In the genomic region with DNA sequence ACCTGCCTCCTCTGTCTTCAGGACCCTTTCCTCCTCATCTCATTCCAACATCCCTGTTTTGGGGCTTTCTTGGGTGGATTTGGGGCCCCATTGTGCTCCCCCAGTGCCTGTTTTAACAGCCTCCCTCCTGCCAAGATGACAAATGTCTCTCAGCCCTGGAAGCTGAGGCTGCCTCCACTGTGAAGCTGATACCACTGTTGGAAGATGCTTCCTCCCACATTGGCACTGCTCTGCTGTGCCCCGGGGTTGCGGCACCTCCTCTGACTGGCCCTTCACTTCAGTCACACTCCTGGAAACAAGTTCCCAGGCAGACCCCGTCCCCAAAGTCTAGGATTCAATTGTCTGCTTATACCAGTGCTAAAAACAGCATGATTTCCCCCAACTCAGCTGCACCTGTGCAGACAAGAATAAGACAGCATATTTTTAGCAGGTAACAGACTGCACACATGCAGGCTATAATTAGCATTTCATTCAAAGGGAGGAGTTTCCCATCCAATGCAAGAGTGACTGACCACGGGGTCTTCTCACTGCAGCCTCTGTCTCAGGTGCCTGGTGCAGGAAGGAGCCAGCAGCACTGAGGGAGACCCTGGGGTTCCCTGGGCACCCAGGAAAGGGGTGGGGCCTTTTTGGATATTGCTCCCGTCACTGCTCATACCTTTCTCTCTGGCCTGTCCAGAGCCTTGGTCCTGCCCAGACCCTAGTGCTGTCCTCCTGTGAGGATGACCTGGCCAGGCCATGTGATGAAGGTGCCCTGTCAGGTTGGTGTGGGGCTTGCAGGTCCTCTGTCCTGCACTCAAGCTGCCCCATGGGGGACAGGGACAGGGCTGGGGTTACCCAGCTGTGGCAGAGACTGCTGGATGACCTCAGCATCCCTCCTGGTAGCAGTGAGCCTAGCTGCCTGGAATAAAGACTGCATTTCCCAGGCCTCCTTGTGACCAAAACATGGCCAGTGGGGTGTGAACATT, we compare ENCODE assay signal across 15 cellular contexts. TPM values are rescaled to one million over a fixed set of nuclear protein-coding genes. Genes with fewer than 3 reads are reported as not detected.
DNase-seq lines count a peak whose midpoint lies in the region; TF ChIP-seq lines count a peak whose summit lies in the region.
"Had no signal": no experiment of that assay in that cellular context is flagged by ENCODE, and none has a peak within 500 bp of the region (broad histone marks: within the 10 kb centered on the region; RNA-seq: fewer than 3 reads in every experiment).

No MANE protein-coding gene starts in this region.

- peak overlapping the region; percentile 81 for H3K4ac ChIP-seq in neuronal stem cell (ENCODE audit: low read length)

- H3K4me1 ChIP-seq in neuronal stem cell (ENCODE audit: control insufficient read depth in 2 of 2, insufficient read depth in 1 of 2, low read depth in 1 of 2, low read length in 2 of 2): peaks cover 0 to 6% of the 10 kb centered on the region in 2 donors
- no peaks in the 10 kb centered on the region for H3K4me1 ChIP-seq in SJCRH30

- H2AFZ ChIP-seq in neuronal stem cell (ENCODE audit: low read length): no peak overlapping the region

- H3K23ac ChIP-seq in neuronal stem cell (ENCODE audit: low read depth, low read length, poor library complexity): peak overlapping the region; percentile 18

- H3K9me3 Mint-ChIP-seq in brain: peaks cover 15 to 27% (median 22%) of the 10 kb centered on the region in 5 experiments
- H3K9me3 Mint-ChIP-seq in T-helper 2 cell treated with Interferon-gamma antibody and Interleukin-4, amounts not matched to agents 5 μg/mL and 100 μg/mL, for 36 hours: no peaks in the 10 kb centered on the region

- no peaks in the 10 kb centered on the region for H3K36me3 Mint-ChIP-seq in brain
- no peaks in the 10 kb centered on the region for H3K36me3 Mint-ChIP-seq in T-helper 2 cell treated with Interferon-gamma antibody and Interleukin-4, amounts not matched to agents 5 μg/mL and 100 μg/mL, for 36 hours (ENCODE audit: low read depth)
- H3K36me3 Mint-ChIP-seq: CD14-positive monocyte had no signal

- TF ChIP-seq CTCF in brain (conservative IDR thresholded peaks at IDR 0.05): no peak

- H4K8ac ChIP-seq in neuronal stem cell (ENCODE audit: low read depth, low read length): peak overlapping the region; percentile 83

- H3K27me3 Mint-ChIP-seq in brain: peaks cover 19% of the 10 kb centered on the region
- H3K27me3 Mint-ChIP-seq in T-helper 2 cell treated with Interferon-gamma antibody and Interleukin-4, amounts not matched to agents 5 μg/mL and 100 μg/mL, for 36 hours (ENCODE audit: low read depth): peaks cover 9% of the 10 kb centered on the region

- peak overlapping the region; percentile 48 for H2AK5ac ChIP-seq in neuronal stem cell (ENCODE audit: low read depth, low read length)

- no peak overlapping the region for H3K4me3 Mint-ChIP-seq in brain
- H3K4me3 Mint-ChIP-seq in T-helper 2 cell treated with Interferon-gamma antibody and Interleukin-4, amounts not matched to agents 5 μg/mL and 100 μg/mL, for 36 hours: no peak overlapping the region
- H3K4me3 Mint-ChIP-seq: CD14-positive monocyte, H9 had no signal

- H3K36me3 ChIP-seq in neuronal stem cell (replicated peaks in 1 of 2; ENCODE audit: control insufficient read depth in 2 of 2, insufficient read depth in 2 of 2, low read length in 2 of 2): no peaks in the 10 kb centered on the region
- H3K36me3 ChIP-seq in SJCRH30: no peaks in the 10 kb centered on the region

- H2BK15ac ChIP-seq in neuronal stem cell (ENCODE audit: low read length): no peak overlapping the region

- no CpG with 5 or more reads among the region's 5 CpGs for WGBS in neuronal stem cell (ENCODE audit: extremely low coverage in 2 of 2, insufficient read length in 2 of 2, insufficient replicate concordance in 1 of 2), 2 donors

- no peak overlapping the region for H4K91ac ChIP-seq in neuronal stem cell (ENCODE audit: low read depth, low read length, poor library complexity)

- no peaks in the 10 kb centered on the region for H3K79me1 ChIP-seq in neuronal stem cell (ENCODE audit: low read depth, low read length)

- no peak overlapping the region for H3K27ac ChIP-seq in neuronal stem cell (replicated peaks; ENCODE audit: low read length)
- H3K27ac ChIP-seq in SJCRH30: no peak overlapping the region

- no peak overlapping the region for H3K4me2 ChIP-seq in neuronal stem cell (ENCODE audit: insufficient read depth, low read length, poor library complexity, severe bottlenecking)

- H3K14ac ChIP-seq in neuronal stem cell (ENCODE audit: low read length): peak overlapping the region; percentile 73

- peaks cover 22% of the 10 kb centered on the region for H3K4me1 Mint-ChIP-seq in brain
- H3K4me1 Mint-ChIP-seq in T-helper 2 cell treated with Interferon-gamma antibody and Interleukin-4, amounts not matched to agents 5 μg/mL and 100 μg/mL, for 36 hours (ENCODE audit: low read depth): no peaks in the 10 kb centered on the region
- H3K4me1 Mint-ChIP-seq: CD14-positive monocyte had no signal

- H3K9me3 ChIP-seq in neuronal stem cell (replicated peaks in 1 of 2; ENCODE audit: control insufficient read depth in 2 of 2, insufficient read depth in 1 of 2, low read depth in 1 of 2, low read length in 2 of 2): peaks cover 0 to 3% of the 10 kb centered on the region in 2 donors
- peaks cover 8% of the 10 kb centered on the region; the same call in 1 of the 2 replicates for H3K9me3 ChIP-seq in SJCRH30 (replicated peaks)

- no peak overlapping the region for H3K9ac ChIP-seq in neuronal stem cell (ENCODE audit: low read depth, low read length, poor library complexity)

- no peak overlapping the region for H2BK5ac ChIP-seq in neuronal stem cell (ENCODE audit: low read length)

- H2BK12ac ChIP-seq in neuronal stem cell (ENCODE audit: low read length): no peak overlapping the region

- no peak overlapping the region for H2BK120ac ChIP-seq in neuronal stem cell (ENCODE audit: low read depth, low read length)

- H3K4me3 ChIP-seq in neuronal stem cell (ENCODE audit: low read length in 2 of 2) (no peak overlapping the region), SJCRH30 (no peak overlapping the region)

- peak overlapping the region in 3 of 5 experiments; percentile 45 to 68 (median 66) for H3K27ac Mint-ChIP-seq in brain
- H3K27ac Mint-ChIP-seq in T-helper 2 cell treated with Interferon-gamma antibody and Interleukin-4, amounts not matched to agents 5 μg/mL and 100 μg/mL, for 36 hours: no peak overlapping the region
- H3K27ac Mint-ChIP-seq: H9 had no signal

- peaks cover 0 to 24% (median 0%) of the 10 kb centered on the region in 3 experiments for H3K27me3 ChIP-seq in neuronal stem cell (ENCODE audit: control insufficient read depth in 3 of 3, insufficient read depth in 3 of 3, low read depth in 1 of 3, low read length in 3 of 3)
- H3K27me3 ChIP-seq in SJCRH30: peaks cover 9% of the 10 kb centered on the region; the same call in 1 of the 2 replicates

- H3K18ac ChIP-seq in neuronal stem cell (ENCODE audit: low read length): peak overlapping the region; percentile 75

- DNase-seq in NCI-H2227 (lab: John Stamatoyannopoulos, UW; ENCODE audit: unreplicated experiment) (peak; percentile 7), NCI-H2227 treated with DMSO at 0.1 percent for 48 hours (lab: John Stamatoyannopoulos, UW) (no peak), NCI-H69 (lab: John Stamatoyannopoulos, UW) (peak; percentile 43), neuronal stem cell (ENCODE audit: low spot score) (no peak), SJCRH30 (no peak)
- no peak for DNase-seq in activated CD8-positive, alpha-beta memory T cell treated with anti-CD3 and anti-CD28 coated beads, Interleukin-2, amount 50 U/mL, for 48 hours
- DNase-seq in T-helper 2 cell treated with Interferon-gamma antibody and Interleukin-4, amounts not matched to agents 5 μg/mL and 100 μg/mL, for 36 hours (ENCODE audit: low spot score): no peak
- DNase-seq: 8988T, COR-L47, H9, Karpas-422, NCI-H187 treated with DMSO at 0.1 percent for 48 hours, NCI-H510A treated with DMSO at 0.1 percent for 48 hours had no signal

RNA-seq across cellular contexts. Expression of gene SULF2, which starts 31.5 kb away (rescaled TPM):
- 18.8 TPM for polyA plus RNA-seq in brain (ENCODE audit: insufficient read depth, low read depth, low replicate concordance)
- polyA plus RNA-seq in neuronal stem cell (2013, experiment 1 of 2): 46.1 TPM
- polyA plus RNA-seq in neuronal stem cell (2013, experiment 2 of 2): 48.2 TPM
- 122 and 127 TPM in 2 replicates for total RNA-seq in SJCRH30 (2014; rRNA removed; shearing (Covaris generic))

Comparison
In these comparisons a context has a peak if more than half of its experiments do, and no peak if none do; other contexts are left out.
1. DNase-seq: peak in NCI-H2227 (single experiment) and NCI-H69 (single experiment); none in NCI-H2227 treated with DMSO at 0.1 percent for 48 hours (single experiment), neuronal stem cell (single experiment), activated CD8-positive, alpha-beta memory T cell treated with anti-CD3 and anti-CD28 coated beads, Interleukin-2, amount 50 U/mL, for 48 hours (single experiment), SJCRH30 (0 of 2) and T-helper 2 cell treated with Interferon-gamma antibody and Interleukin-4, amounts not matched to agents 5 μg/mL and 100 μg/mL, for 36 hours (single experiment).